8 cellular contexts compared by ENCODE assay signal in genomic region chr15:101578443-101578894, GRCh38.
DNase-seq lines count a peak whose midpoint lies in the region; ATAC-seq and TF ChIP-seq lines count a peak whose summit lies in the region.

No MANE protein-coding gene starts in this region.

- H3K36me3 ChIP-seq in gastroesophageal sphincter (no peaks in the 10 kb centered on the region), suprapubic skin (no peaks in the 10 kb centered on the region)

- no peaks in the 10 kb centered on the region for H3K4me1 ChIP-seq in gastroesophageal sphincter
- no peaks in the 10 kb centered on the region for H3K4me1 ChIP-seq in suprapubic skin

- ATAC-seq in gastroesophageal sphincter = peak; percentile 60
- no peak for ATAC-seq in HG02610 (IDR thresholded peaks at IDR 0.05; ENCODE audit: unreplicated experiment)

- TF ChIP-seq CTCF in GM13976 (IDR thresholded peaks at IDR 0.05; ENCODE audit: borderline replicate concordance, control extremely low read depth, extremely low read depth, insufficient read depth, missing control alignments) (peak; percentile 39), gastroesophageal sphincter (IDR thresholded peaks at IDR 0.05) (peak in 3 of 4 experiments; percentile 46 to 51 (median 50)), suprapubic skin (IDR thresholded peaks at IDR 0.05) (peak in 1 of 2 donors; percentile 24)

- TF ChIP-seq EP300 in gastroesophageal sphincter (IDR thresholded peaks at IDR 0.05) (no peak), suprapubic skin (IDR thresholded peaks at IDR 0.05) (no peak)

- no CpG with 5 or more reads among the region's 10 CpGs for WGBS in gastroesophageal sphincter (ENCODE audit: low coverage in 1 of 2), 2 donors
- WGBS in suprapubic skin = 32% methylated on average over 2 of the region's 10 CpGs

- H3K27me3 ChIP-seq in gastroesophageal sphincter (peaks cover 15% of the 10 kb centered on the region), suprapubic skin (peaks cover 25% of the 10 kb centered on the region)

- TF ChIP-seq POLR2A in gastroesophageal sphincter (IDR thresholded peaks at IDR 0.05) = no peak
- no peak for TF ChIP-seq POLR2A in suprapubic skin (IDR thresholded peaks at IDR 0.05)

- DNase-seq in AML-193 (lab: John Stamatoyannopoulos, UW) = peak; percentile 26 to 29
- peak; percentile 67 for DNase-seq in GM13976 (ENCODE audit: low spot score)
- peak; percentile 1 for DNase-seq in OCI-M1 (lab: John Stamatoyannopoulos, UW)
- DNase-seq in renal cortical epithelial cell (ENCODE audit: low read depth) = peak; percentile 26
- no peak for DNase-seq in suprapubic skin (ENCODE audit: low spot score in 2 of 2)
- no peak for DNase-seq in activated naive CD4-positive, alpha-beta T cell treated with Interleukin-2 at 50 U/mL for 16 hours

- in situ Hi-C loops in GM13976 (cut with MboI; ENCODE audit: low sequenced_read_pairs, unreplicated experiment) = no loop called here

- H3K9me3 ChIP-seq in gastroesophageal sphincter = peaks cover 0 to 1% (median 0%) of the 10 kb centered on the region in 3 donors
- H3K9me3 ChIP-seq in suprapubic skin = no peaks in the 10 kb centered on the region

- H3K4me3 ChIP-seq in gastroesophageal sphincter = no peak overlapping the region
- H3K4me3 ChIP-seq in suprapubic skin = no peak overlapping the region

- H3K27ac ChIP-seq in gastroesophageal sphincter (no peak overlapping the region), suprapubic skin (no peak overlapping the region)

Comparison
In these comparisons a context has a peak if more than half of its experiments do, and no peak if none do; other contexts are left out.
1. DNase-seq: peak in AML-193 (2 of 2), GM13976 (single experiment), OCI-M1 (single experiment) and renal cortical epithelial cell (single experiment); none in suprapubic skin (0 of 2) and activated naive CD4-positive, alpha-beta T cell treated with Interleukin-2 at 50 U/mL for 16 hours (single experiment).